Comparison of ENCODE assay signal across 15 cellular contexts in genomic region chr15:83305696-83306291, GRCh38. TPM values are rescaled to one million over a fixed set of nuclear protein-coding genes. Genes with fewer than 3 reads are reported as not detected.
DNase-seq lines count a peak whose midpoint lies in the region; ATAC-seq, FAIRE-seq and TF ChIP-seq lines count a peak whose summit lies in the region.
"Had no signal": no experiment of that assay in that cellular context is flagged by ENCODE, and none has a peak within 500 bp of the region (broad histone marks: within the 10 kb centered on the region; RNA-seq: fewer than 3 reads in every experiment).

No MANE protein-coding gene starts in this region.

- H3K9me2 ChIP-seq in GM23338 (ENCODE audit: insufficient read depth) = no peaks in the 10 kb centered on the region

- H3F3A ChIP-seq in GM23338 (replicated peaks; ENCODE audit: low read depth) = no peaks in the 10 kb centered on the region

- no peak for FAIRE-seq in GM12892 (lab: Jason Lieb, UNC)

- peaks cover 38% of the 10 kb centered on the region for H3K4me1 Mint-ChIP-seq in GM23338

- peak; percentile 54 for DNase-seq in GM23338 (ENCODE audit: low spot score)
- DNase-seq in SK-N-DZ (ENCODE audit: low spot score) = peak; percentile 82
- DNase-seq in head of caudate nucleus = peak in 41 of 42 donors; percentile 10 to 87 (median 61)
- peak; percentile 62 for DNase-seq in osteoblast (ENCODE audit: insufficient read length, low spot score, missing footprints)
- DNase-seq in GM12892 (ENCODE audit: insufficient read length) = no peak
- DNase-seq in activated CD4-positive, alpha-beta T cell treated with anti-CD3 and anti-CD28 coated beads for 4 hours = no peak
- no peak for DNase-seq in posterior cingulate gyrus
- DNase-seq: activated T-cell treated with anti-CD3 and anti-CD28 coated beads, Interleukin-2, amount 50 U/mL, for 72 hours; GOT3; left ventricle myocardium inferior; NCI-H2029 treated with DMSO at 0.1 percent for 48 hours had no signal

- H3K27me3 Mint-ChIP-seq in GM23338 (ENCODE audit: insufficient read depth, low read depth, poor library complexity) = peaks cover 2% of the 10 kb centered on the region

- TF ChIP-seq POLR2A in GM12892 (IDR thresholded peaks at IDR 0.05; ENCODE audit: low read depth, low read length) = no peak

- H3K9me3 ChIP-seq in osteoblast (ENCODE audit: low read depth, low read length) = no peaks in the 10 kb centered on the region

- H3K27me3 ChIP-seq in GM23338 (ENCODE audit: insufficient read depth) (no peaks in the 10 kb centered on the region), osteoblast (ENCODE audit: insufficient read depth, low read length) (no peaks in the 10 kb centered on the region)
- H3K27me3 ChIP-seq: BLaER1 had no signal

- H3K4me3 ChIP-seq in GM23338 (no peak overlapping the region; the same call in 1 of the 2 replicates), osteoblast (ENCODE audit: insufficient read depth, low read length) (no peak overlapping the region)
- H3K4me3 ChIP-seq: BLaER1, left ventricle myocardium inferior had no signal

- H3K27ac Mint-ChIP-seq in GM23338 = no peak overlapping the region
- H3K27ac Mint-ChIP-seq: activated T-cell treated with anti-CD3 and anti-CD28 coated beads, Interleukin-2, amount 50 U/mL, for 72 hours had no signal

- H3K4me2 ChIP-seq in GM23338 (peak overlapping the region; percentile 37), osteoblast (ENCODE audit: insufficient read depth, low read length) (peak overlapping the region; percentile 4)
- H3K4me2 ChIP-seq: KMS-11 had no signal

- H2AFZ ChIP-seq in GM23338 (peak overlapping the region; percentile 70), osteoblast (ENCODE audit: low read length) (peak overlapping the region; percentile 64)

- H3K79me2 ChIP-seq in GM23338 (replicated peaks; ENCODE audit: insufficient read depth) (no peaks in the 10 kb centered on the region), osteoblast (ENCODE audit: insufficient read depth, low read length) (no peaks in the 10 kb centered on the region)

- peak overlapping the region; percentile 15; the same call in 2 of the 3 replicates for H3K4me3 Mint-ChIP-seq in GM23338
- H3K4me3 Mint-ChIP-seq: activated T-cell treated with anti-CD3 and anti-CD28 coated beads, Interleukin-2, amount 50 U/mL, for 72 hours had no signal

- no peaks in the 10 kb centered on the region; the same call in 2 of the 3 replicates for H3K9me3 Mint-ChIP-seq in GM23338
- H3K9me3 Mint-ChIP-seq: activated T-cell treated with anti-CD3 and anti-CD28 coated beads, Interleukin-2, amount 50 U/mL, for 72 hours had no signal

- TF ChIP-seq CTCF in GM23338 (conservative IDR thresholded peaks at IDR 0.05; ENCODE audit: low read depth in 2 of 2) (no peak), osteoblast (IDR thresholded peaks at IDR 0.05; ENCODE audit: extremely low read depth, low read depth, low read length) (no peak)

- peak; percentile 80 for ATAC-seq in GM23338
- no peak for ATAC-seq in HG03025 (IDR thresholded peaks at IDR 0.05; ENCODE audit: low FRiP score, unreplicated experiment)
- ATAC-seq: activated T-cell treated with anti-CD3 and anti-CD28 coated beads, Interleukin-2, amount 50 U/mL, for 72 hours had no signal

- no peaks in the 10 kb centered on the region for H3K36me3 Mint-ChIP-seq in GM23338 (ENCODE audit: low read depth)

- H4K20me1 ChIP-seq in GM23338 (replicated peaks; ENCODE audit: insufficient read depth) (no peaks in the 10 kb centered on the region), osteoblast (ENCODE audit: insufficient read depth, low read length) (no peaks in the 10 kb centered on the region)
- H4K20me1 ChIP-seq: BLaER1 had no signal

- H3K27ac ChIP-seq in GM23338 (ENCODE audit: low read depth) (no peak overlapping the region), osteoblast (ENCODE audit: low read depth, low read length) (no peak overlapping the region)
- H3K27ac ChIP-seq: BLaER1, KMS-11, left ventricle myocardium inferior, VCaP had no signal

- H3K36me3 ChIP-seq in GM23338 (ENCODE audit: insufficient read depth) (no peaks in the 10 kb centered on the region), osteoblast (ENCODE audit: insufficient read depth, low read length) (no peaks in the 10 kb centered on the region)
- H3K36me3 ChIP-seq: BLaER1, left ventricle myocardium inferior had no signal

- intact Hi-C loops in head of caudate nucleus (cut with DNase I) = no loop called here
- intact Hi-C loops in posterior cingulate gyrus (cut with DNase I) = no loop called here

- peaks cover 31% of the 10 kb centered on the region for H3K4me1 ChIP-seq in GM23338 (ENCODE audit: insufficient read depth)
- peaks cover 8% of the 10 kb centered on the region for H3K4me1 ChIP-seq in osteoblast (ENCODE audit: insufficient read depth, low read length)

TF ChIP-seq in GM23338, 12 proteins besides CTCF, POLR2A, EP300 and RAD21 (continues in another document):
- TF ChIP-seq EZH2phosphoT487 (IDR thresholded peaks at IDR 0.05; ENCODE audit: unreplicated experiment) (no peak), ZNF331 (CRISPR knock-in tag; IDR thresholded peaks at IDR 0.05; ENCODE audit: low read depth) (no peak), REST (IDR thresholded peaks at IDR 0.05; ENCODE audit: unreplicated experiment) (no peak), STAT1 (IDR thresholded peaks at IDR 0.05; ENCODE audit: unreplicated experiment) (no peak), CREB1 (CRISPR knock-in tag; IDR thresholded peaks at IDR 0.05; ENCODE audit: low read depth) (no peak), ETS1 (IDR thresholded peaks at IDR 0.05) (no peak), ZNF114 (CRISPR knock-in tag; IDR thresholded peaks at IDR 0.05) (no peak), NANOG (IDR thresholded peaks at IDR 0.05; ENCODE audit: borderline replicate concordance) (no peak), JUNB (IDR thresholded peaks at IDR 0.05; ENCODE audit: unreplicated experiment) (no peak), EZH2 (IDR thresholded peaks at IDR 0.05; ENCODE audit: low read depth, unreplicated experiment) (no peak), POLR2AphosphoS5 (IDR thresholded peaks at IDR 0.05; ENCODE audit: low read depth) (no peak)

RNA-seq across cellular contexts. Expression of gene BNC1, which starts 21.3 kb away (rescaled TPM):
- 1.1 and 1.6 TPM in 2 replicates for total RNA-seq in GM23338 (2014; rRNA removed; shearing (Covaris generic))
- 0.26 and 0.28 TPM in 2 replicates for polyA plus RNA-seq in GM23338 (2016; fragmentation: Nextera tagmentation; extraction: Ambion mirVana)
- polyA plus RNA-seq in SK-N-DZ (2014; cell fraction: cytosol; rRNA removed) = 0.03 TPM in 2 replicates
- 0.22 TPM in 1 of 2 replicates, not detected in the other for polyA plus RNA-seq in SK-N-DZ (2014; cell fraction: nucleus; rRNA removed)
- total RNA-seq in osteoblast = 3.3 and 3.5 TPM in 2 replicates
- not detected for polyA plus RNA-seq in GM12892 (2012; ENCODE audit: missing spikeins)
- total RNA-seq: activated T-cell treated with anti-CD3 and anti-CD28 coated beads, Interleukin-2, amount 50 U/mL, for 72 hours had no signal

Comparison
In these comparisons a context has a peak if more than half of its experiments do, and no peak if none do; other contexts are left out.
1. DNase-seq: peak in GM23338 (single experiment), SK-N-DZ (single experiment), head of caudate nucleus (41 of 42) and osteoblast (single experiment); none in GM12892 (single experiment), activated CD4-positive, alpha-beta T cell treated with anti-CD3 and anti-CD28 coated beads for 4 hours (0 of 2) and posterior cingulate gyrus (0 of 10).